ENCODE assay signal across 1 cellular context in the genomic region with DNA sequence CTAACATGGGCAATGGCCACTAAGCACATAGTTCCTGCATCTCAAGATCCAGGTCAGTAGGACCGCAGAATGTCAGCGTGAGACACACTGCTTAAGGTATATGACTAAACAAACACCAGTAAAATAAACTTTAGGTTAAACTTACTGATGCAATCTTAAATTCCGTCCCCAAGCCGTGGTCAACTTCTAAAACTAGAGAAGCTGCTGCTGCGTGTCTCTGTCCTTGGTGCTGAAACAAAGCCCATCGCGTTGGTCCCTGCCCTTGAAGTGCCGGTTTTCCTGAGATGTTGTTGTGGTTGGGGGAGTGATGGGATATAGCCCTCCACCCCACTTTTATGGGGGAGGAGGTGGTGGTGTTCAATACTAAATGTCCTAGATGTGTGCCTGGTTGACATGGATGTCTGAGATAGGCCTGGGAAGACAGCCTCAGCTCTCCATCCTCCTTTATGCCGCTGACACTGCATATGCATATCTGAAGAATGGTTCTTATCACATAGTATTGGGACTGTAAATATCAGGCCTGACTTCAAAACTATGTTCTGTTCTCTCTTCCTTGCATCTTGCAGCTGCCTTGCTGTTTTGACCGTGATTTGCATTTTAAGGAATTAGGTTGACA.
TF ChIP-seq lines count a peak whose summit lies in the region.

No MANE protein-coding gene starts in this region.

TF ChIP-seq in WTC11, 78 proteins besides CTCF, POLR2A, EP300 and RAD21 (continued from another document):
- TF ChIP-seq, protein P1, sequence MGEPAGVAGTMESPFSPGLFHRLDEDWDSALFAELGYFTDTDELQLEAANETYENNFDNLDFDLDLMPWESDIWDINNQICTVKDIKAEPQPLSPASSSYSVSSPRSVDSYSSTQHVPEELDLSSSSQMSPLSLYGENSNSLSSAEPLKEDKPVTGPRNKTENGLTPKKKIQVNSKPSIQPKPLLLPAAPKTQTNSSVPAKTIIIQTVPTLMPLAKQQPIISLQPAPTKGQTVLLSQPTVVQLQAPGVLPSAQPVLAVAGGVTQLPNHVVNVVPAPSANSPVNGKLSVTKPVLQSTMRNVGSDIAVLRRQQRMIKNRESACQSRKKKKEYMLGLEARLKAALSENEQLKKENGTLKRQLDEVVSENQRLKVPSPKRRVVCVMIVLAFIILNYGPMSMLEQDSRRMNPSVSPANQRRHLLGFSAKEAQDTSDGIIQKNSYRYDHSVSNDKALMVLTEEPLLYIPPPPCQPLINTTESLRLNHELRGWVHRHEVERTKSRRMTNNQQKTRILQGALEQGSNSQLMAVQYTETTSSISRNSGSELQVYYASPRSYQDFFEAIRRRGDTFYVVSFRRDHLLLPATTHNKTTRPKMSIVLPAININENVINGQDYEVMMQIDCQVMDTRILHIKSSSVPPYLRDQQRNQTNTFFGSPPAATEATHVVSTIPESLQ (CRISPR knock-in tag; IDR thresholded peaks at IDR 0.05), result no peak
- no peak for TF ChIP-seq ATF1 (CRISPR knock-in tag; IDR thresholded peaks at IDR 0.05)
- TF ChIP-seq, protein P2, sequence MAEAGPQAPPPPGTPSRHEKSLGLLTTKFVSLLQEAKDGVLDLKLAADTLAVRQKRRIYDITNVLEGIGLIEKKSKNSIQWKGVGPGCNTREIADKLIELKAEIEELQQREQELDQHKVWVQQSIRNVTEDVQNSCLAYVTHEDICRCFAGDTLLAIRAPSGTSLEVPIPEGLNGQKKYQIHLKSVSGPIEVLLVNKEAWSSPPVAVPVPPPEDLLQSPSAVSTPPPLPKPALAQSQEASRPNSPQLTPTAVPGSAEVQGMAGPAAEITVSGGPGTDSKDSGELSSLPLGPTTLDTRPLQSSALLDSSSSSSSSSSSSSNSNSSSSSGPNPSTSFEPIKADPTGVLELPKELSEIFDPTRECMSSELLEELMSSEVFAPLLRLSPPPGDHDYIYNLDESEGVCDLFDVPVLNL (CRISPR knock-in tag; IDR thresholded peaks at IDR 0.05; ENCODE audit: borderline replicate concordance, low read depth), result no peak
- no peak for TF ChIP-seq RELA (CRISPR knock-in tag; IDR thresholded peaks at IDR 0.05; ENCODE audit: borderline replicate concordance)
- TF ChIP-seq, protein P3, sequence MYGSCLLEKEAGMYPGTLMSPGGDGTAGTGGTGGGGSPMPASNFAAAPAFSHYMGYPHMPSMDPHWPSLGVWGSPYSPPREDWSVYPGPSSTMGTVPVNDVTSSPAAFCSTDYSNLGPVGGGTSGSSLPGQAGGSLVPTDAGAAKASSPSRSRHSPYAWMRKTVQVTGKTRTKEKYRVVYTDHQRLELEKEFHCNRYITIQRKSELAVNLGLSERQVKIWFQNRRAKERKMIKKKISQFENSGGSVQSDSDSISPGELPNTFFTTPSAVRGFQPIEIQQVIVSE (CRISPR knock-in tag; IDR thresholded peaks at IDR 0.05; ENCODE audit: borderline replicate concordance), result no peak
- TF ChIP-seq, protein P4, sequence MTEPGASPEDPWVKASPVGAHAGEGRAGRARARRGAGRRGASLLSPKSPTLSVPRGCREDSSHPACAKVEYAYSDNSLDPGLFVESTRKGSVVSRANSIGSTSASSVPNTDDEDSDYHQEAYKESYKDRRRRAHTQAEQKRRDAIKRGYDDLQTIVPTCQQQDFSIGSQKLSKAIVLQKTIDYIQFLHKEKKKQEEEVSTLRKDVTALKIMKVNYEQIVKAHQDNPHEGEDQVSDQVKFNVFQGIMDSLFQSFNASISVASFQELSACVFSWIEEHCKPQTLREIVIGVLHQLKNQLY (CRISPR knock-in tag; IDR thresholded peaks at IDR 0.05), result no peak
- peak; percentile 41; the same call in 1 of the 2 replicates for TF ChIP-seq GABPB1 (CRISPR knock-in tag; IDR thresholded peaks at IDR 0.05)
- no peak for TF ChIP-seq GRHL2 (CRISPR knock-in tag; IDR thresholded peaks at IDR 0.05; ENCODE audit: insufficient replicate concordance, severe bottlenecking)
- TF ChIP-seq ZNF263 (CRISPR knock-in tag; IDR thresholded peaks at IDR 0.05; ENCODE audit: low read depth), result no peak
- TF ChIP-seq, protein P5, sequence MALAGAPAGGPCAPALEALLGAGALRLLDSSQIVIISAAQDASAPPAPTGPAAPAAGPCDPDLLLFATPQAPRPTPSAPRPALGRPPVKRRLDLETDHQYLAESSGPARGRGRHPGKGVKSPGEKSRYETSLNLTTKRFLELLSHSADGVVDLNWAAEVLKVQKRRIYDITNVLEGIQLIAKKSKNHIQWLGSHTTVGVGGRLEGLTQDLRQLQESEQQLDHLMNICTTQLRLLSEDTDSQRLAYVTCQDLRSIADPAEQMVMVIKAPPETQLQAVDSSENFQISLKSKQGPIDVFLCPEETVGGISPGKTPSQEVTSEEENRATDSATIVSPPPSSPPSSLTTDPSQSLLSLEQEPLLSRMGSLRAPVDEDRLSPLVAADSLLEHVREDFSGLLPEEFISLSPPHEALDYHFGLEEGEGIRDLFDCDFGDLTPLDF (CRISPR knock-in tag; IDR thresholded peaks at IDR 0.05), result no peak
- no peak for TF ChIP-seq EMX1 (CRISPR knock-in tag; IDR thresholded peaks at IDR 0.05)
- TF ChIP-seq FOXK1 (CRISPR knock-in tag; IDR thresholded peaks at IDR 0.05), result peak; percentile 61; the same call in 1 of the 2 replicates
- TF ChIP-seq ZNF317 (CRISPR knock-in tag; IDR thresholded peaks at IDR 0.05; ENCODE audit: borderline replicate concordance, low read depth), result 0 out of 2 replicates have a peak, but pooled peaks have one; percentile 30
- TF ChIP-seq ZNF416 (CRISPR knock-in tag; IDR thresholded peaks at IDR 0.05), result no peak
- peak; percentile 74; the same call in 1 of the 2 replicates for TF ChIP-seq ETV6 (CRISPR knock-in tag; IDR thresholded peaks at IDR 0.05)
- TF ChIP-seq CREM (CRISPR knock-in tag; IDR thresholded peaks at IDR 0.05), result peak; percentile 39; the same call in 1 of the 2 replicates
- TF ChIP-seq FOXJ3 (CRISPR knock-in tag; IDR thresholded peaks at IDR 0.05; ENCODE audit: borderline replicate concordance), result no peak
- TF ChIP-seq ELF4 (CRISPR knock-in tag; IDR thresholded peaks at IDR 0.05; ENCODE audit: low read depth), result no peak
- no peak for TF ChIP-seq TCF7 (CRISPR knock-in tag; IDR thresholded peaks at IDR 0.05; ENCODE audit: low read depth)
- no peak for TF ChIP-seq OVOL2 (CRISPR knock-in tag; IDR thresholded peaks at IDR 0.05; ENCODE audit: borderline replicate concordance)
- TF ChIP-seq ZNF219 (CRISPR knock-in tag; IDR thresholded peaks at IDR 0.05; ENCODE audit: borderline replicate concordance), result peak; percentile 68; the same call in 1 of the 2 replicates
- 0 out of 2 replicates have a peak, but pooled peaks have one; percentile 19 for TF ChIP-seq NFYB (CRISPR knock-in tag; conservative IDR thresholded peaks at IDR 0.05; ENCODE audit: low read depth)
- TF ChIP-seq, protein P6, sequence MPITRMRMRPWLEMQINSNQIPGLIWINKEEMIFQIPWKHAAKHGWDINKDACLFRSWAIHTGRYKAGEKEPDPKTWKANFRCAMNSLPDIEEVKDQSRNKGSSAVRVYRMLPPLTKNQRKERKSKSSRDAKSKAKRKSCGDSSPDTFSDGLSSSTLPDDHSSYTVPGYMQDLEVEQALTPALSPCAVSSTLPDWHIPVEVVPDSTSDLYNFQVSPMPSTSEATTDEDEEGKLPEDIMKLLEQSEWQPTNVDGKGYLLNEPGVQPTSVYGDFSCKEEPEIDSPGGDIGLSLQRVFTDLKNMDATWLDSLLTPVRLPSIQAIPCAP (CRISPR knock-in tag; IDR thresholded peaks at IDR 0.05), result no peak
- TF ChIP-seq FOXP1 (CRISPR knock-in tag; IDR thresholded peaks at IDR 0.05; ENCODE audit: borderline replicate concordance), result no peak
- TF ChIP-seq MYBL2 (CRISPR knock-in tag; IDR thresholded peaks at IDR 0.05), result no peak
- TF ChIP-seq HMGA2 (CRISPR knock-in tag; IDR thresholded peaks at IDR 0.05), result no peak
- peak; percentile 88; the same call in 1 of the 2 replicates for TF ChIP-seq SMAD4 (CRISPR knock-in tag; IDR thresholded peaks at IDR 0.05)
- TF ChIP-seq MXD4 (CRISPR knock-in tag; IDR thresholded peaks at IDR 0.05; ENCODE audit: borderline replicate concordance), result no peak
- TF ChIP-seq, protein P7, sequence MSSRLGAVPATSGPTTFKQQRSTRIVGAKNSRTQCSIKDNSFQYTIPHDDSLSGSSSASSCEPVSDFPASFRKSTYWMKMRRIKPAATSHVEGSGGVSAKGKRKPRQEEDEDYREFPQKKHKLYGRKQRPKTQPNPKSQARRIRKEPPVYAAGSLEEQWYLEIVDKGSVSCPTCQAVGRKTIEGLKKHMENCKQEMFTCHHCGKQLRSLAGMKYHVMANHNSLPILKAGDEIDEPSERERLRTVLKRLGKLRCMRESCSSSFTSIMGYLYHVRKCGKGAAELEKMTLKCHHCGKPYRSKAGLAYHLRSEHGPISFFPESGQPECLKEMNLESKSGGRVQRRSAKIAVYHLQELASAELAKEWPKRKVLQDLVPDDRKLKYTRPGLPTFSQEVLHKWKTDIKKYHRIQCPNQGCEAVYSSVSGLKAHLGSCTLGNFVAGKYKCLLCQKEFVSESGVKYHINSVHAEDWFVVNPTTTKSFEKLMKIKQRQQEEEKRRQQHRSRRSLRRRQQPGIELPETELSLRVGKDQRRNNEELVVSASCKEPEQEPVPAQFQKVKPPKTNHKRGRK (CRISPR knock-in tag; IDR thresholded peaks at IDR 0.05; ENCODE audit: borderline replicate concordance), result no peak
- TF ChIP-seq NR3C1 (CRISPR knock-in tag; conservative IDR thresholded peaks at IDR 0.05; ENCODE audit: low read depth), result no peak
- TF ChIP-seq ESRRA (CRISPR knock-in tag; IDR thresholded peaks at IDR 0.05; ENCODE audit: borderline replicate concordance), result no peak
- TF ChIP-seq, protein P8, sequence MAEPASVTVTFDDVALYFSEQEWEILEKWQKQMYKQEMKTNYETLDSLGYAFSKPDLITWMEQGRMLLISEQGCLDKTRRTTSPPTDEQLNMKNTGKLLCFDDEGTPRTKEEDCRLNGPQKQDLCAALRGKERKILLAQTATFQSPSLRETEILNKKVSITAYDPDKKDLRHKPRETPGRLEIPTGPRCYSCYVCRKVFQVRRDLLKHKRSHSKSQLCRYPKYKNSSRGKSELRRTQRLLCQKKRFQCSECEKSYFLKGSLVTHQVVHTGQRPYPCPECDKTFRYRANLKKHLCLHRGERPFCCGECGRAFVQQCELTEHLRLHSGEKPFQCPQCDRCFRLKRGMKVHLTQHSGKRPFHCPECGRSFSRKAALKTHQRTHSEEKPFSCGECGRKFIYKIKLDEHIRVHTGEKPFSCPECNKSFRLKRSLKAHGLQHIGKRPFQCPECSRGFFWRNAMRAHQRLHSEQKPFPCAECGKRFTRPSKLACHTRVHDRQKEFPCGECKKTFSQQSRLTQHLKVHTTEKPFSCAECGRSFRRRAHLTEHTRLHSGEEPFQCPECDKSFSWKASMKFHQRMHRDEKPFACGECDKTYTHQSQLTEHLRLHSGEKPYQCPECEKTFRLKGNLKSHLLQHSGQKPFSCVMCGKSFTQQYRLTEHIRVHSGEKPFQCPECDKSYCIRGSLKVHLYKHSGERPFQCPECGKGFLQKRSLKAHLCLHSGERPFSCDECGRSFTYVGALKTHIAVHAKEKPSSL (CRISPR knock-in tag; conservative IDR thresholded peaks at IDR 0.05), result no peak
- TF ChIP-seq NR1H2 (CRISPR knock-in tag; IDR thresholded peaks at IDR 0.05), result no peak
- no peak for TF ChIP-seq ZNF671 (CRISPR knock-in tag; IDR thresholded peaks at IDR 0.05)
- peak; percentile 93 for TF ChIP-seq TEAD1 (CRISPR knock-in tag; IDR thresholded peaks at IDR 0.05)
- TF ChIP-seq, protein P9, sequence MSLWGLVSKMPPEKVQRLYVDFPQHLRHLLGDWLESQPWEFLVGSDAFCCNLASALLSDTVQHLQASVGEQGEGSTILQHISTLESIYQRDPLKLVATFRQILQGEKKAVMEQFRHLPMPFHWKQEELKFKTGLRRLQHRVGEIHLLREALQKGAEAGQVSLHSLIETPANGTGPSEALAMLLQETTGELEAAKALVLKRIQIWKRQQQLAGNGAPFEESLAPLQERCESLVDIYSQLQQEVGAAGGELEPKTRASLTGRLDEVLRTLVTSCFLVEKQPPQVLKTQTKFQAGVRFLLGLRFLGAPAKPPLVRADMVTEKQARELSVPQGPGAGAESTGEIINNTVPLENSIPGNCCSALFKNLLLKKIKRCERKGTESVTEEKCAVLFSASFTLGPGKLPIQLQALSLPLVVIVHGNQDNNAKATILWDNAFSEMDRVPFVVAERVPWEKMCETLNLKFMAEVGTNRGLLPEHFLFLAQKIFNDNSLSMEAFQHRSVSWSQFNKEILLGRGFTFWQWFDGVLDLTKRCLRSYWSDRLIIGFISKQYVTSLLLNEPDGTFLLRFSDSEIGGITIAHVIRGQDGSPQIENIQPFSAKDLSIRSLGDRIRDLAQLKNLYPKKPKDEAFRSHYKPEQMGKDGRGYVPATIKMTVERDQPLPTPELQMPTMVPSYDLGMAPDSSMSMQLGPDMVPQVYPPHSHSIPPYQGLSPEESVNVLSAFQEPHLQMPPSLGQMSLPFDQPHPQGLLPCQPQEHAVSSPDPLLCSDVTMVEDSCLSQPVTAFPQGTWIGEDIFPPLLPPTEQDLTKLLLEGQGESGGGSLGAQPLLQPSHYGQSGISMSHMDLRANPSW (CRISPR knock-in tag; conservative IDR thresholded peaks at IDR 0.05; ENCODE audit: low read depth), result no peak
- TF ChIP-seq JUN (CRISPR knock-in tag; IDR thresholded peaks at IDR 0.05), result 0 out of 2 replicates have a peak, but pooled peaks have one; percentile 58
TF ChIP-seq in WTC11: peak in this region for 18.
